Comparison of ENCODE assay signal across 24 cellular contexts in genomic region chr2:82487354-82487753, GRCh38.
"Had no signal": no experiment of that assay in that cellular context is flagged by ENCODE, and none has a peak within 500 bp of the region (broad histone marks: within the 10 kb centered on the region; RNA-seq: fewer than 3 reads in every experiment).

No MANE protein-coding gene starts in this region.

- FAIRE-seq: colon, endothelial cell of umbilical vein, islet of Langerhans, keratinocyte had no signal

- ATAC-seq: gastrocnemius medialis, heart right ventricle, left cardiac atrium, left lung, left ventricle myocardium superior, lower lobe of right lung, mucosa of descending colon had no signal

- H3K4me3 ChIP-seq: coronary artery, dorsolateral prefrontal cortex, esophagus squamous epithelium, gastrocnemius medialis, heart right ventricle, left lung, lower lobe of right lung, mucosa of descending colon had no signal

- DNase-seq: dermis blood vessel endothelial cell; dorsolateral prefrontal cortex; effector CD4-positive, alpha-beta T cell; effector memory CD4-positive, alpha-beta T cell; esophagus squamous epithelium; foreskin fibroblast; foreskin melanocyte; gastrocnemius medialis; glutamatergic neuron; head of caudate nucleus; heart right ventricle; hippocampal formation; left cardiac atrium; left lung; left ventricle myocardium superior; lower lobe of right lung; mesenchymal stem cell; mucosa of descending colon had no signal

- H3K27ac Mint-ChIP-seq: mesothelial cell of epicardium had no signal

- H3K36me3 Mint-ChIP-seq: mesothelial cell of epicardium had no signal

- H3K4me1 Mint-ChIP-seq: mesothelial cell of epicardium had no signal

- H3K27ac ChIP-seq: coronary artery, dorsolateral prefrontal cortex, esophagus squamous epithelium, gastrocnemius medialis, heart right ventricle, left lung, lower lobe of right lung had no signal

- H3K4me3 Mint-ChIP-seq: mesothelial cell of epicardium had no signal
